In the genomic region with DNA sequence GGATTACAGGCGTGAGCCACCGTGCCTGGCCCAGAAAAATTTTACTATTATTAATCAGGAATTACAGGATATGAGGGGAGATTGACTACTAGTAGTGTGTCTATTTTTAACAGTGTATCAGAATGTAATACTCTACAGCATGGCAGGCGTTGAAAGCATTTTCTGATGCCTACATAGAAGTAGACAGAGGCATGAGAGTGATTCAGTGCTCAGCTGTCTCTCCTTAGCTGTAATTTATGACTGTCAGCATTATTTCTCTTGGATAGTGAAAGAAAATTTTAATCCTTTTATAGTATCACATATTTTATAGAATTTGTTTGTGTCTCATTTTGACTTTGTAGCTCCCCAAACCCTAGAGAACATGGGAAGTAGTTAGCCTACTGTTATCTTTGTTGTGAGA, we compare ENCODE assay signal across 1 cellular context.
TF ChIP-seq lines count a peak whose summit lies in the region.

No MANE protein-coding gene starts in this region.

TF ChIP-seq in K562, 482 proteins besides CTCF, POLR2A, EP300 and RAD21 (continued from another document):
- TF ChIP-seq, protein P1, sequence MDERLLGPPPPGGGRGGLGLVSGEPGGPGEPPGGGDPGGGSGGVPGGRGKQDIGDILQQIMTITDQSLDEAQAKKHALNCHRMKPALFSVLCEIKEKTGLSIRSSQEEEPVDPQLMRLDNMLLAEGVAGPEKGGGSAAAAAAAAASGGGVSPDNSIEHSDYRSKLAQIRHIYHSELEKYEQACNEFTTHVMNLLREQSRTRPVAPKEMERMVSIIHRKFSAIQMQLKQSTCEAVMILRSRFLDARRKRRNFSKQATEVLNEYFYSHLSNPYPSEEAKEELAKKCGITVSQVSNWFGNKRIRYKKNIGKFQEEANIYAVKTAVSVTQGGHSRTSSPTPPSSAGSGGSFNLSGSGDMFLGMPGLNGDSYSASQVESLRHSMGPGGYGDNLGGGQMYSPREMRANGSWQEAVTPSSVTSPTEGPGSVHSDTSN (CRISPR knock-in tag; IDR thresholded peaks at IDR 0.05; ENCODE audit: low read depth): no peak
- TF ChIP-seq, protein P1 (tag; conservative IDR thresholded peaks at IDR 0.05; ENCODE audit: low read depth): 0 out of 2 replicates have a peak, but pooled peaks have one; percentile 20
